In the genomic region with DNA sequence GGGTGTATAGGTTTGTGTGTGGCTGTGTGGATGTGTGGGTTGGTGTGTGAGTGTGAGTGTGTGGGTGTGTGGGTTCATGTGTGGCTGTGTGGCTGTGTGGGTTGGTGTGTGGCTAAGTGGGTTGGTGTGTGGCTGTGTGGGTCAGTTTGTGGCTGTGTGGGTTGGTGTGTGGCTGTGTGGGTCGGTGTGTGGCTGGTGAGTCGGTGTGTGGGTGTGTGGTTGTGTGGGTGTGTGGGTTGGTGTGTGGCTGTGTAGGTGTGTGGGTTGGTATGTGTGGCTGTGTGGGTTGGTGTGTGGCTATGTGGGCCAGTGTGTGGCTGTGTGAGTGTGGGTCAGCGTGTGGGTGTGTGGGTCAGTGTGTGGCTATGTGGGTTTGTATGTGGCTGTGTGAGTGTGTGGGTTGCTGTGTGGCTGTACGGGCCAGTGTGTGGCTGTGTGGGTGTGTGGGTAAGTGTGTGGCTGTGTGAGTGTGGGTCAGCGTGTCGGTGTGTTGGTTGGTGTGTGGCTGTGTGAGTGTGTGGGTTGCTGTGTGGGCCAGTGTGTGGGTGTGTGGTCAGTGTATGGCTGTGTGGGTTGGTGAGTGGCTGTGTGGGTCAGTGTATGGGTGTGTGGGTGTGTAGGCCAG, we compare ENCODE assay signal across 2 cellular contexts.
TF ChIP-seq lines count a peak whose summit lies in the region.

No MANE protein-coding gene starts in this region.

TF ChIP-seq in HepG2, 621 proteins besides CTCF, POLR2A, EP300 and RAD21:
- TF ChIP-seq HNRNPL (IDR thresholded peaks at IDR 0.05; ENCODE audit: low read depth, low read length) (peak; percentile 39; the same call in 1 of the 2 replicates), AGO2 (optimal IDR thresholded peaks at IDR 0.05; ENCODE audit: low read depth, low read length) (no peak), HNRNPLL (IDR thresholded peaks at IDR 0.05; ENCODE audit: low read depth, low read length, poor library complexity, severe bottlenecking) (peak; percentile 15), IKZF1 (IDR thresholded peaks at IDR 0.05) (0 out of 2 replicates have a peak, but pooled peaks have one; percentile 7), AHR (CRISPR knock-in tag; IDR thresholded peaks at IDR 0.05) (no peak)

TF ChIP-seq in H1, 55 proteins besides CTCF, POLR2A, EP300 and RAD21:
- TF ChIP-seq, protein P1, sequence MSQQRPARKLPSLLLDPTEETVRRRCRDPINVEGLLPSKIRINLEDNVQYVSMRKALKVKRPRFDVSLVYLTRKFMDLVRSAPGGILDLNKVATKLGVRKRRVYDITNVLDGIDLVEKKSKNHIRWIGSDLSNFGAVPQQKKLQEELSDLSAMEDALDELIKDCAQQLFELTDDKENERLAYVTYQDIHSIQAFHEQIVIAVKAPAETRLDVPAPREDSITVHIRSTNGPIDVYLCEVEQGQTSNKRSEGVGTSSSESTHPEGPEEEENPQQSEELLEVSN (IDR thresholded peaks at IDR 0.05), result no peak
- TF ChIP-seq KDM5A (IDR thresholded peaks at IDR 0.05; ENCODE audit: low read length) (no peak), SP1 (IDR thresholded peaks at IDR 0.05; ENCODE audit: low read depth, low read length) (no peak), RNF2 (IDR thresholded peaks at IDR 0.05; ENCODE audit: borderline replicate concordance, low read depth, low read length, missing control alignments, poor library complexity, severe bottlenecking) (no peak), TAF1 (IDR thresholded peaks at IDR 0.05; ENCODE audit: low read depth, low read length) (no peak), SP2 (IDR thresholded peaks at IDR 0.05; ENCODE audit: low read length) (no peak), TAF7 (optimal IDR thresholded peaks at IDR 0.05; ENCODE audit: borderline replicate concordance, low read depth, low read length) (no peak), SP4 (IDR thresholded peaks at IDR 0.05; ENCODE audit: low read length) (no peak), JUND (IDR thresholded peaks at IDR 0.05; ENCODE audit: low read length) (no peak), POU5F1 (IDR thresholded peaks at IDR 0.05; ENCODE audit: low read depth, low read length) (no peak), KDM4A (IDR thresholded peaks at IDR 0.05; ENCODE audit: low read depth, low read length, severe bottlenecking) (no peak)
